Comparison of ENCODE assay signal across 11 cellular contexts in genomic region chr6:136326038-136326561, GRCh38. TPM values are rescaled to one million over a fixed set of nuclear protein-coding genes. Genes with fewer than 3 reads are reported as not detected.
DNase-seq lines count a peak whose midpoint lies in the region; ATAC-seq and TF ChIP-seq lines count a peak whose summit lies in the region.
"Had no signal": no experiment of that assay in that cellular context is flagged by ENCODE, and none has a peak within 500 bp of the region (broad histone marks: within the 10 kb centered on the region; RNA-seq: fewer than 3 reads in every experiment).

No MANE protein-coding gene starts in this region.

- H3K4me1 ChIP-seq in BLaER1: peaks cover 12% of the 10 kb centered on the region

- peak overlapping the region; percentile 43 for H3K4me2 ChIP-seq in BLaER1

- no peak overlapping the region for H3K27ac ChIP-seq in BLaER1

- no peaks in the 10 kb centered on the region for H3K27me3 ChIP-seq in BLaER1

- H3K36me3 ChIP-seq in BLaER1: no peaks in the 10 kb centered on the region

- DNase-seq in NCI-H1092 (lab: John Stamatoyannopoulos, UW) (peak; percentile 12), SK-N-DZ (ENCODE audit: low spot score) (peak; percentile 45), fibroblast of mammary gland (ENCODE audit: low read depth) (peak; percentile 40), DMS114 treated with DMSO at 0.1 percent for 48 hours (lab: John Stamatoyannopoulos, UW; ENCODE audit: unreplicated experiment) (no peak), NAMALWA (ENCODE audit: low spot score) (no peak)
- DNase-seq in stimulated activated CD8-positive, alpha-beta memory T cell treated with anti-CD3 and anti-CD28 coated beads, Interleukin-4, amount 100 ng/mL, for 48 hours: no peak
- DNase-seq: activated CD8-positive, alpha-beta T cell treated with anti-CD3 and anti-CD28 coated beads, Interleukin-2, amount 10 ng/mL, durations not matched to agents 7 days and 5 days; CD4-positive, alpha-beta memory T cell; HFFc6 had no signal

- H3K4me3 ChIP-seq in BLaER1 (no peak overlapping the region), fibroblast of mammary gland (ENCODE audit: control insufficient read depth, low read depth, low read length) (no peak overlapping the region)

- H4K20me1 ChIP-seq in BLaER1: no peaks in the 10 kb centered on the region

- ATAC-seq in GM19455 (IDR thresholded peaks at IDR 0.05; ENCODE audit: unreplicated experiment): no peak
- ATAC-seq: activated CD8-positive, alpha-beta T cell treated with anti-CD3 and anti-CD28 coated beads, Interleukin-2, amount 10 ng/mL, durations not matched to agents 7 days and 5 days had no signal

- no peaks in the 10 kb centered on the region for H3K9me3 ChIP-seq in BLaER1

- H3K9ac ChIP-seq in BLaER1: no peak overlapping the region

- TF ChIP-seq CTCF in fibroblast of mammary gland (conservative IDR thresholded peaks at IDR 0.05; ENCODE audit: control insufficient read depth, insufficient read depth, low read depth, low read length): no peak

RNA-seq across cellular contexts. Expression of gene BCLAF1, which starts 36.5 kb away (rescaled TPM):
- polyA plus RNA-seq in SK-N-DZ (2014; cell fraction: cytosol; rRNA removed): 62.3 and 65.1 TPM in 2 replicates
- 73.7 and 81.5 TPM in 2 replicates for polyA plus RNA-seq in SK-N-DZ (2014; cell fraction: nucleus; rRNA removed)

Comparison
In these comparisons a context has a peak if more than half of its experiments do, and no peak if none do; other contexts are left out.
1. DNase-seq: peak in NCI-H1092 (single experiment), SK-N-DZ (single experiment) and fibroblast of mammary gland (single experiment); none in DMS114 treated with DMSO at 0.1 percent for 48 hours (single experiment), NAMALWA (single experiment) and stimulated activated CD8-positive, alpha-beta memory T cell treated with anti-CD3 and anti-CD28 coated beads, Interleukin-4, amount 100 ng/mL, for 48 hours (single experiment).